22 cellular contexts compared by ENCODE assay signal in genomic region chr2:44740678-44741077, GRCh38.
A peak's percentile ranks its signal among the peaks of the same experiment; 100 is the strongest.
DNase-seq lines count a peak whose midpoint lies in the region; ATAC-seq, FAIRE-seq and TF ChIP-seq lines count a peak whose summit lies in the region.
"Had no signal": no experiment of that assay in that cellular context is flagged by ENCODE, and none has a peak within 500 bp of the region (broad histone marks: within the 10 kb centered on the region; RNA-seq: fewer than 3 reads in every experiment).

No MANE protein-coding gene starts in this region.

- peak; percentile 17 for DNase-seq in DMS53 (lab: John Stamatoyannopoulos, UW)
- DNase-seq in DMS53 treated with DMSO at 0.1 percent for 48 hours (lab: John Stamatoyannopoulos, UW; ENCODE audit: unreplicated experiment): no peak
- peak; percentile 78 for DNase-seq in NCI-H2196 treated with DMSO at 0.1 percent for 48 hours (lab: John Stamatoyannopoulos, UW; ENCODE audit: unreplicated experiment)
- no peak for DNase-seq in K562 (ENCODE audit: extremely low read depth in 1 of 4, low spot score in 3 of 4)
- DNase-seq in naive thymus-derived CD4-positive, alpha-beta T cell: no peak
- DNase-seq in NCI-H2107 treated with DMSO at 0.1 percent for 48 hours (lab: John Stamatoyannopoulos, UW; ENCODE audit: unreplicated experiment): no peak
- no peak for DNase-seq in NCI-H748 treated with DMSO at 0.1 percent for 48 hours (lab: John Stamatoyannopoulos, UW)
- DNase-seq in activated CD8-positive, alpha-beta T cell treated with anti-CD3 and anti-CD28 coated beads for 36 hours: no peak
- DNase-seq: activated gamma-delta T cell treated with Interleukin-2 at 50 U/mL for 16 hours, dorsolateral prefrontal cortex, GDM1, NCI-H1436, sigmoid colon, T1000 had no signal

- no peak for FAIRE-seq in K562 (lab: Jason Lieb, UNC)
- FAIRE-seq: GM19239, HepG2 had no signal

- CTCF ChIA-PET in K562 (lab: Yijun Ruan, JAX; ENCODE audit: low intra/inter-chr PET ratio): no interaction called here
- CTCF ChIA-PET in naive thymus-derived CD4-positive, alpha-beta T cell (lab: Charles Lee): no interaction called here
- CTCF ChIA-PET in activated CD8-positive, alpha-beta T cell treated with anti-CD3 and anti-CD28 coated beads for 36 hours (lab: Charles Lee): interaction anchor here (1.0 kb wide), 1 partner anchor 216 kb away, joined by 3 read pairs; no protein-coding TSS in a partner anchor

- TF ChIP-seq CTCF in K562 (IDR thresholded peaks at IDR 0.05 in 2 of 3, conservative IDR thresholded peaks at IDR 0.05 in 1 of 3; ENCODE audit: insufficient read depth in 2 of 3, low read depth in 1 of 3, low read length in 3 of 3): no peak
- no peak for TF ChIP-seq CTCF in activated CD8-positive, alpha-beta T cell treated with anti-CD3 and anti-CD28 coated beads for 36 hours (IDR thresholded peaks at IDR 0.05)

- H3K36me3 ChIP-seq in K562 (ENCODE audit: control insufficient read depth, insufficient read depth, low read length): no peaks in the 10 kb centered on the region
- peaks cover 0 to 4% (median 0%) of the 10 kb centered on the region in 3 experiments for H3K36me3 ChIP-seq in naive thymus-derived CD4-positive, alpha-beta T cell (ENCODE audit: control insufficient read depth in 2 of 3, insufficient read depth in 3 of 3, low read length in 3 of 3)
- H3K36me3 ChIP-seq: gastroesophageal sphincter, neutrophil, sigmoid colon had no signal

- no peaks in the 10 kb centered on the region for H3K27me3 Mint-ChIP-seq in naive thymus-derived CD4-positive, alpha-beta T cell
- H3K27me3 Mint-ChIP-seq in activated CD8-positive, alpha-beta T cell treated with anti-CD3 and anti-CD28 coated beads for 36 hours: no peaks in the 10 kb centered on the region
- H3K27me3 Mint-ChIP-seq: memory B cell; stimulated activated memory B cell treated with anti-CD40 and anti-IgM and Interleukin-4, amounts not matched to agents 10 μg/mL and 1 μg/mL and 100 μg/mL, for 72 hours had no signal

- no peaks in the 10 kb centered on the region for H3K4me1 ChIP-seq in K562 (replicated peaks in 1 of 2; ENCODE audit: control insufficient read depth in 2 of 2, insufficient read depth in 2 of 2, low read length in 2 of 2)
- no peaks in the 10 kb centered on the region for H3K4me1 ChIP-seq in naive thymus-derived CD4-positive, alpha-beta T cell (ENCODE audit: control insufficient read depth in 2 of 2, insufficient read depth in 2 of 2, low read length in 2 of 2)

- no peaks in the 10 kb centered on the region for H3K79me2 ChIP-seq in K562 (ENCODE audit: control insufficient read depth, insufficient read depth, low read length)

- no peak for TF ChIP-seq EP300 in K562 (IDR thresholded peaks at IDR 0.05; ENCODE audit: low read length)

- TF ChIP-seq RAD21 in K562 (CRISPR knock-in tag; conservative IDR thresholded peaks at IDR 0.05 in 1 of 2, IDR thresholded peaks at IDR 0.05 in 1 of 2): no peak

- WGBS in K562 (ENCODE audit: insufficient coverage, low coverage, missing lambda C conversion rate): 0% methylated on average over 1 of the region's 1 CpG

- BruUV-seq in K562 (replicated peaks; lab: Mats Ljungman, UMichigan): no TSS peak

- in situ Hi-C loops in K562 (cut with MboI): no loop called here

- no peak overlapping the region for H3K27ac Mint-ChIP-seq in naive thymus-derived CD4-positive, alpha-beta T cell
- H3K27ac Mint-ChIP-seq in activated CD8-positive, alpha-beta T cell treated with anti-CD3 and anti-CD28 coated beads for 36 hours: no peak overlapping the region
- H3K27ac Mint-ChIP-seq: memory B cell; stimulated activated memory B cell treated with anti-CD40 and anti-IgM and Interleukin-4, amounts not matched to agents 10 μg/mL and 1 μg/mL and 100 μg/mL, for 72 hours had no signal

- H3K4me3 ChIP-seq in K562: no peak overlapping the region
- no peak overlapping the region for H3K4me3 ChIP-seq in naive thymus-derived CD4-positive, alpha-beta T cell (ENCODE audit: low read length)
- H3K4me3 ChIP-seq: dorsolateral prefrontal cortex, gastroesophageal sphincter, sigmoid colon had no signal

- no peaks in the 10 kb centered on the region for H4K20me1 ChIP-seq in K562 (replicated peaks; ENCODE audit: control insufficient read depth, insufficient read depth, low read length)

- no peak overlapping the region for H2AFZ ChIP-seq in K562 (ENCODE audit: low read depth, low read length)

- no peak for TF ChIP-seq POLR2A in K562 (conservative IDR thresholded peaks at IDR 0.05)

- H3K4me2 ChIP-seq in K562 (ENCODE audit: insufficient read depth, low read length): no peak overlapping the region

- H3K9me3 Mint-ChIP-seq in naive thymus-derived CD4-positive, alpha-beta T cell: peaks cover 0 to 21% (median 12%) of the 10 kb centered on the region in 11 donors
- H3K9me3 Mint-ChIP-seq in activated CD8-positive, alpha-beta T cell treated with anti-CD3 and anti-CD28 coated beads for 36 hours: peaks cover 16% of the 10 kb centered on the region

- H3K9me1 ChIP-seq in K562 (ENCODE audit: control insufficient read depth, insufficient read depth, low read length): no peaks in the 10 kb centered on the region

- H3K9me3 ChIP-seq in K562 (replicated peaks; ENCODE audit: control insufficient read depth, insufficient read depth, low read depth, low read length): no peaks in the 10 kb centered on the region; the same call in 1 of the 2 replicates
- peaks cover 0 to 4% (median 0%) of the 10 kb centered on the region in 3 experiments for H3K9me3 ChIP-seq in naive thymus-derived CD4-positive, alpha-beta T cell (ENCODE audit: control insufficient read depth in 2 of 3, low read length in 3 of 3)
- H3K9me3 ChIP-seq: neutrophil had no signal

- H3K36me3 Mint-ChIP-seq in naive thymus-derived CD4-positive, alpha-beta T cell: peaks cover 4 to 28% (median 26%) of the 10 kb centered on the region in 5 donors
- H3K36me3 Mint-ChIP-seq in activated CD8-positive, alpha-beta T cell treated with anti-CD3 and anti-CD28 coated beads for 36 hours (ENCODE audit: low read depth): peaks cover 14% of the 10 kb centered on the region

- intact Hi-C loops in K562 (cut with micrococcal nuclease): no loop called here
- intact Hi-C loops in naive thymus-derived CD4-positive, alpha-beta T cell (cut with micrococcal nuclease): no loop called here
- intact Hi-C loops in activated CD8-positive, alpha-beta T cell treated with anti-CD3 and anti-CD28 coated beads for 36 hours (cut with micrococcal nuclease): no loop called here

- H3K27me3 ChIP-seq in K562 (ENCODE audit: control insufficient read depth in 2 of 2, insufficient read depth in 2 of 2, low read length in 2 of 2): peaks cover 0 to 1% of the 10 kb centered on the region in 2 experiments; a peak in 2 of 5 replicates
- no peaks in the 10 kb centered on the region for H3K27me3 ChIP-seq in naive thymus-derived CD4-positive, alpha-beta T cell (ENCODE audit: control insufficient read depth in 2 of 2, insufficient read depth in 2 of 2, low read length in 2 of 2)
- H3K27me3 ChIP-seq: dorsolateral prefrontal cortex, gastroesophageal sphincter, neutrophil, sigmoid colon had no signal

- H3K4me3 Mint-ChIP-seq in naive thymus-derived CD4-positive, alpha-beta T cell: no peak overlapping the region
- no peak overlapping the region for H3K4me3 Mint-ChIP-seq in activated CD8-positive, alpha-beta T cell treated with anti-CD3 and anti-CD28 coated beads for 36 hours
- H3K4me3 Mint-ChIP-seq: memory B cell; stimulated activated memory B cell treated with anti-CD40 and anti-IgM and Interleukin-4, amounts not matched to agents 10 μg/mL and 1 μg/mL and 100 μg/mL, for 72 hours had no signal

- no peak overlapping the region for H3K27ac ChIP-seq in K562 (ENCODE audit: extremely low read depth, low read depth, low read length)
- H3K27ac ChIP-seq in naive thymus-derived CD4-positive, alpha-beta T cell (ENCODE audit: low read depth, low read length): no peak overlapping the region
- H3K27ac ChIP-seq: 22Rv1, dorsolateral prefrontal cortex, gastroesophageal sphincter, neutrophil, sigmoid colon had no signal

- no peak for ATAC-seq in K562
- peak; percentile 44 for ATAC-seq in naive thymus-derived CD4-positive, alpha-beta T cell
- ATAC-seq in activated CD8-positive, alpha-beta T cell treated with anti-CD3 and anti-CD28 coated beads for 36 hours: no peak
- ATAC-seq: gastroesophageal sphincter; Right ventricle myocardium inferior; stimulated activated memory B cell treated with anti-CD40 and anti-IgM and Interleukin-4, amounts not matched to agents 10 μg/mL and 1 μg/mL and 100 μg/mL, for 72 hours had no signal

- no peaks in the 10 kb centered on the region for H3K4me1 Mint-ChIP-seq in naive thymus-derived CD4-positive, alpha-beta T cell
- no peaks in the 10 kb centered on the region for H3K4me1 Mint-ChIP-seq in activated CD8-positive, alpha-beta T cell treated with anti-CD3 and anti-CD28 coated beads for 36 hours (ENCODE audit: low read depth)
- H3K4me1 Mint-ChIP-seq: memory B cell; stimulated activated memory B cell treated with anti-CD40 and anti-IgM and Interleukin-4, amounts not matched to agents 10 μg/mL and 1 μg/mL and 100 μg/mL, for 72 hours had no signal

- H3K9ac ChIP-seq in K562 (ENCODE audit: insufficient read depth in 1 of 2, low read depth in 2 of 2, low read length in 2 of 2): no peak overlapping the region

- POLR2A ChIA-PET in K562 (lab: Yijun Ruan, JAX): interaction anchor here (0.6 kb wide), 1 partner anchor 363 kb away, joined by 3 read pairs; no protein-coding TSS in a partner anchor
- POLR2A ChIA-PET in naive thymus-derived CD4-positive, alpha-beta T cell (lab: Charles Lee): no interaction called here
- POLR2A ChIA-PET in activated CD8-positive, alpha-beta T cell treated with anti-CD3 and anti-CD28 coated beads for 36 hours (lab: Charles Lee): no interaction called here

TF ChIP-seq in K562, 482 proteins besides CTCF, POLR2A, EP300 and RAD21 (continues in another document):
- TF ChIP-seq YY1 (IDR thresholded peaks at IDR 0.05; ENCODE audit: borderline replicate concordance in 1 of 3, control insufficient read depth in 1 of 3, extremely low read depth in 1 of 3, insufficient read depth in 3 of 3, insufficient read length in 1 of 3, insufficient replicate concordance in 2 of 3, low read depth in 1 of 3, low read length in 2 of 3): no peak
- TF ChIP-seq PTRF (tag; IDR thresholded peaks at IDR 0.05): no peak
- TF ChIP-seq ZC3H11A (IDR thresholded peaks at IDR 0.05; ENCODE audit: low read depth, low read length): no peak
- no peak for TF ChIP-seq GABPA (tag; conservative IDR thresholded peaks at IDR 0.05; ENCODE audit: low read depth)
- no peak for TF ChIP-seq SIRT6 (IDR thresholded peaks at IDR 0.05; ENCODE audit: low read depth, low read length)
- TF ChIP-seq, protein P1, sequence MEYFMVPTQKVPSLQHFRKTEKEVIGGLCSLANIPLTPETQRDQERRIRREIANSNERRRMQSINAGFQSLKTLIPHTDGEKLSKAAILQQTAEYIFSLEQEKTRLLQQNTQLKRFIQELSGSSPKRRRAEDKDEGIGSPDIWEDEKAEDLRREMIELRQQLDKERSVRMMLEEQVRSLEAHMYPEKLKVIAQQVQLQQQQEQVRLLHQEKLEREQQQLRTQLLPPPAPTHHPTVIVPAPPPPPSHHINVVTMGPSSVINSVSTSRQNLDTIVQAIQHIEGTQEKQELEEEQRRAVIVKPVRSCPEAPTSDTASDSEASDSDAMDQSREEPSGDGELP (CRISPR knock-in tag; IDR thresholded peaks at IDR 0.05; ENCODE audit: borderline replicate concordance): no peak

Comparison
In these comparisons a context has a peak if more than half of its experiments do, and no peak if none do; other contexts are left out.
1. DNase-seq: peak in DMS53 (single experiment) and NCI-H2196 treated with DMSO at 0.1 percent for 48 hours (single experiment); none in DMS53 treated with DMSO at 0.1 percent for 48 hours (single experiment), K562 (0 of 4), naive thymus-derived CD4-positive, alpha-beta T cell (0 of 9), NCI-H2107 treated with DMSO at 0.1 percent for 48 hours (single experiment), NCI-H748 treated with DMSO at 0.1 percent for 48 hours (single experiment) and activated CD8-positive, alpha-beta T cell treated with anti-CD3 and anti-CD28 coated beads for 36 hours (single experiment).